Comparison of ENCODE assay signal across 8 cellular contexts in genomic region chr6:130322673-130323268, GRCh38. TPM values are rescaled to one million over a fixed set of nuclear protein-coding genes. Genes with fewer than 3 reads are reported as not detected.
DNase-seq lines count a peak whose midpoint lies in the region.

No MANE protein-coding gene starts in this region.

- H3K27ac Mint-ChIP-seq in immature natural killer cell, result no peak overlapping the region

- no peaks in the 10 kb centered on the region for H3K36me3 Mint-ChIP-seq in immature natural killer cell

- H3K4me1 Mint-ChIP-seq in immature natural killer cell, result no peaks in the 10 kb centered on the region

- no peaks in the 10 kb centered on the region for H3K9me3 Mint-ChIP-seq in immature natural killer cell

- DNase-seq in NCI-H2081 (lab: John Stamatoyannopoulos, UW) (peak; percentile 22 to 38), NCI-H2081 treated with DMSO at 0.1 percent for 48 hours (lab: John Stamatoyannopoulos, UW) (no peak), HuH-7 (ENCODE audit: low spot score) (peak; percentile 29), SKM-1 (lab: John Stamatoyannopoulos, UW; ENCODE audit: unreplicated experiment) (peak; percentile 54), amniotic stem cell (lab: John Stamatoyannopoulos, UW) (peak; percentile 63), immature natural killer cell (peak; percentile 39 to 56 (median 41)), posterior vena cava (ENCODE audit: low spot score) (no peak)
- DNase-seq in stimulated activated CD4-positive, alpha-beta T cell treated with anti-CD3 and anti-CD28 coated beads, Interleukin-1b, Interleukin-23, amount 100 ng/mL, for 48 hours, result peak; percentile 55

- peaks cover 4% of the 10 kb centered on the region in 3 donors for H3K27me3 Mint-ChIP-seq in immature natural killer cell (ENCODE audit: low read depth in 3 of 3)

- H3K4me3 Mint-ChIP-seq in immature natural killer cell, result no peak overlapping the region

- intact Hi-C loops in posterior vena cava (cut with DNase I), result loop anchor here in 1 of 2 donors (5.0 to 10.0 kb wide), 2 partner anchors 375 to 552 kb away; no protein-coding TSS in a partner anchor

RNA-seq across cellular contexts. Expression of gene TMEM200A, which starts 43.0 kb away (rescaled TPM):
- polyA plus RNA-seq in immature natural killer cell, result 1 to 10 TPM; 1.0 to 2.2 (median 2.1) TPM
- total RNA-seq in posterior vena cava, result 10 to 100 TPM; 10.3 to 24.0 TPM

Comparison
In these comparisons a context has a peak if more than half of its experiments do, and no peak if none do; other contexts are left out.
1. DNase-seq: peak in NCI-H2081 (2 of 2), HuH-7 (single experiment), SKM-1 (single experiment), amniotic stem cell (single experiment), immature natural killer cell (3 of 3) and stimulated activated CD4-positive, alpha-beta T cell treated with anti-CD3 and anti-CD28 coated beads, Interleukin-1b, Interleukin-23, amount 100 ng/mL, for 48 hours (single experiment); none in NCI-H2081 treated with DMSO at 0.1 percent for 48 hours (single experiment) and posterior vena cava (single experiment).